In the genomic region with DNA sequence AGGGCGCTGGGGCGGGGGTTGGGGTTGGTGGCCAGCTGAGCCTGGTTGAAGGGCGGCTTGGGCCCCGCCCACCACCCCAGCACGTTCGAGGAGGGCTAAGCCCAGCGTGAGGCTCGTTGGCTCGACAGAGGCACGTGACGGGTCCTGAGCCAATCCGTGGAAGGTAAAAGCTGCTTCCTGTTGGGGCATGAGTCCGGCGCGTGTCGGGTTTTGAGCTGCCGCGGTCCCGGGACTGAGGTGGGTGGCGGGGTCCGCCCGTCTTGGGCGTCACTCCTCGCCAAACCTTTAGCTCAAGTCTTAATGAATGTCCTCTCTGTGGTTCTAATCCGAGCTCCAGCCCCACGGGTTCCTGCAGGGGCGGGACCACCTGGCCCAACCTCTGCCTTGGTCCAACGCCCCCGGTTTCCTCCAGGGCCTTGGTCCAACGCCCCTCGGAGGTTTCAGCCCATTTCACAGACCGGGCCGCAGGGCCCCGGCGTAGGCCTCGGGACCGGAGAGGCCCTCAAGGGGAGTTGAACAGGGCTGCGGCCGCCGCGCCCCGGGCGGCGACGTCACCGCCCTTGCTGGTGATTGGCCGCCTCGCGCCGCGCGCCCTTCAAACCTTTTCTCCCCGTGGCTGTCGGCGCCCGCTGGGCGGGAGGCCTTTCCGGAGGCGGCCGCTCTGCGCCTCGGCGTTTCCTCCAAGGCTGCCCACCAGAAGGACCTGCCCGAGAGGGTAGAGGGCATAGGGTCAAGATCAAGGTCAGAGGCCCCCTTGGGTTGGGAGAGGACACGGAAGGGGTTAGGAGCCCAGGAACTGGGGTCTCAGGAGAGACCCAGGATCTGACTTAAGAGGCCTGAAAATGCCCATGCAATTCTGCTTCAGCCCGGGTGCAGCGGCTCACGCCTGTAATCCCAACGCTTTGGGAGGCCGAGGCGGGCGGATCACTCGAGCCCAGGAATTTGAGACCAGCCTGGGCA, we compare ENCODE assay signal across 8 cellular contexts. TPM values are rescaled to one million over a fixed set of nuclear protein-coding genes. Genes with fewer than 3 reads are reported as not detected.
DNase-seq lines count a peak whose midpoint lies in the region; ATAC-seq and TF ChIP-seq lines count a peak whose summit lies in the region.

A gene with protein sequence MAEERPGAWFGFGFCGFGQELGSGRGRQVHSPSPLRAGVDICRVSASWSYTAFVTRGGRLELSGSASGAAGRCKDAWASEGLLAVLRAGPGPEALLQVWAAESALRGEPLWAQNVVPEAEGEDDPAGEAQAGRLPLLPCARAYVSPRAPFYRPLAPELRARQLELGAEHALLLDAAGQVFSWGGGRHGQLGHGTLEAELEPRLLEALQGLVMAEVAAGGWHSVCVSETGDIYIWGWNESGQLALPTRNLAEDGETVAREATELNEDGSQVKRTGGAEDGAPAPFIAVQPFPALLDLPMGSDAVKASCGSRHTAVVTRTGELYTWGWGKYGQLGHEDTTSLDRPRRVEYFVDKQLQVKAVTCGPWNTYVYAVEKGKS (plus strand): TSS at position 173 of the 960 bp plus-strand sequence. CDS start 1,851 bp downstream, outside the sequence.

- peak within 1 kb of the TSS; percentile 86 for H3K4me3 ChIP-seq in AG04449 (ENCODE audit: low read depth, low read length)

- ATAC-seq in HG03196 (IDR thresholded peaks at IDR 0.05; ENCODE audit: unreplicated experiment) (peak; percentile 89), left lobe of liver (peak; percentile 92)

- in situ Hi-C loops in GM18951 (cut with MboI; ENCODE audit: low sequenced_read_pairs, unreplicated experiment) = no loop called here

- H3K9me3 Mint-ChIP-seq in activated CD4-positive, alpha-beta T cell treated with anti-CD3 and anti-CD28 coated beads, Interleukin-2, amount 10 ng/mL, durations not matched to agents 7 days and 5 days = no peaks in the 10 kb centered on the region
- H3K9me3 Mint-ChIP-seq in dendritic cell treated with granulocyte-macrophage colony-stimulating factor and Interleukin-4, amounts not matched to agents 40 ng/mL and 50 ng/mL, for 4 days = no peaks in the 10 kb centered on the region

- intact Hi-C loops in dendritic cell treated with granulocyte-macrophage colony-stimulating factor and Interleukin-4, amounts not matched to agents 40 ng/mL and 50 ng/mL, for 4 days (cut with micrococcal nuclease) = loop anchor here (2.0 to 10.0 kb wide), 3 partner anchors 40 to 320 kb away; a partner anchor contains a TSS

- CTCF ChIA-PET in AG04449 (lab: Yijun Ruan, JAX) = interaction anchor here (2.6 to 21.6 kb wide), 9 partner anchors 14 to 318 kb away, joined by 28 to 479 read pairs (median 95); a partner anchor contains a TSS
- CTCF ChIA-PET in activated CD4-positive, alpha-beta T cell treated with anti-CD3 and anti-CD28 coated beads, Interleukin-2, amount 10 ng/mL, durations not matched to agents 7 days and 5 days (lab: Charles Lee) = interaction anchor here (0.5 to 10.1 kb wide), 9 partner anchors 11 to 1923 kb away, joined by 3 to 140 read pairs (median 3); a partner anchor contains a TSS

- peak; percentile 64 for DNase-seq in AG04449 (ENCODE audit: low read depth, low spot score)
- DNase-seq in NCI-H524 (lab: John Stamatoyannopoulos, UW) = peak; percentile 96 to 97
- peak; percentile 94 for DNase-seq in activated CD4-positive, alpha-beta T cell treated with anti-CD3 and anti-CD28 coated beads, Interleukin-2, amount 10 ng/mL, durations not matched to agents 7 days and 5 days
- peak; percentile 96 for DNase-seq in left lobe of liver (ENCODE audit: low spot score)
- peak; percentile 88 to 92 for DNase-seq in stimulated activated CD4-positive, alpha-beta T cell treated with anti-CD3 and anti-CD28 coated beads, Interleukin-2, amount 100 ng/mL, for 24 hours

- no peaks in the 10 kb centered on the region for H3K27me3 Mint-ChIP-seq in activated CD4-positive, alpha-beta T cell treated with anti-CD3 and anti-CD28 coated beads, Interleukin-2, amount 10 ng/mL, durations not matched to agents 7 days and 5 days
- no peaks in the 10 kb centered on the region for H3K27me3 Mint-ChIP-seq in dendritic cell treated with granulocyte-macrophage colony-stimulating factor and Interleukin-4, amounts not matched to agents 40 ng/mL and 50 ng/mL, for 4 days

- H3K4me3 Mint-ChIP-seq in activated CD4-positive, alpha-beta T cell treated with anti-CD3 and anti-CD28 coated beads, Interleukin-2, amount 10 ng/mL, durations not matched to agents 7 days and 5 days = peak within 1 kb of the TSS; percentile 89
- peak within 1 kb of the TSS; percentile 88 for H3K4me3 Mint-ChIP-seq in dendritic cell treated with granulocyte-macrophage colony-stimulating factor and Interleukin-4, amounts not matched to agents 40 ng/mL and 50 ng/mL, for 4 days

- POLR2A ChIA-PET in AG04449 (lab: Yijun Ruan, JAX) = interaction anchor here (0.8 to 1.6 kb wide), 5 partner anchors 20 to 95 kb away, joined by 3 to 8 read pairs (median 4); a partner anchor contains a TSS
- POLR2A ChIA-PET in activated CD4-positive, alpha-beta T cell treated with anti-CD3 and anti-CD28 coated beads, Interleukin-2, amount 10 ng/mL, durations not matched to agents 7 days and 5 days (lab: Charles Lee) = interaction anchor here (1.0 kb wide), 1 partner anchor 52 kb away, joined by 4 read pairs; a partner anchor contains a TSS

- TF ChIP-seq CTCF in AG04449 (IDR thresholded peaks at IDR 0.05; ENCODE audit: insufficient read depth, low read length, missing control alignments) = no peak

- H3K27ac Mint-ChIP-seq in activated CD4-positive, alpha-beta T cell treated with anti-CD3 and anti-CD28 coated beads, Interleukin-2, amount 10 ng/mL, durations not matched to agents 7 days and 5 days = peak within 1 kb of the TSS; percentile 96
- peak within 1 kb of the TSS; percentile 98 for H3K27ac Mint-ChIP-seq in dendritic cell treated with granulocyte-macrophage colony-stimulating factor and Interleukin-4, amounts not matched to agents 40 ng/mL and 50 ng/mL, for 4 days

- TF ChIP-seq POLR2A in GM18951 (IDR thresholded peaks at IDR 0.05; ENCODE audit: extremely low read depth, insufficient read depth, insufficient read length) = peak; percentile 79

- H3K36me3 Mint-ChIP-seq in activated CD4-positive, alpha-beta T cell treated with anti-CD3 and anti-CD28 coated beads, Interleukin-2, amount 10 ng/mL, durations not matched to agents 7 days and 5 days (ENCODE audit: low read depth) = peaks cover 39% of the 10 kb centered on the region
- peaks cover 65% of the 10 kb centered on the region for H3K36me3 Mint-ChIP-seq in dendritic cell treated with granulocyte-macrophage colony-stimulating factor and Interleukin-4, amounts not matched to agents 40 ng/mL and 50 ng/mL, for 4 days (ENCODE audit: low read depth)

- peaks cover 28% of the 10 kb centered on the region for H3K4me1 Mint-ChIP-seq in activated CD4-positive, alpha-beta T cell treated with anti-CD3 and anti-CD28 coated beads, Interleukin-2, amount 10 ng/mL, durations not matched to agents 7 days and 5 days
- peaks cover 36% of the 10 kb centered on the region for H3K4me1 Mint-ChIP-seq in dendritic cell treated with granulocyte-macrophage colony-stimulating factor and Interleukin-4, amounts not matched to agents 40 ng/mL and 50 ng/mL, for 4 days (ENCODE audit: low read depth)

RNA-seq across cellular contexts. Expression of the gene that starts here (rescaled TPM):
- total RNA-seq in activated CD4-positive, alpha-beta T cell treated with anti-CD3 and anti-CD28 coated beads, Interleukin-2, amount 10 ng/mL, durations not matched to agents 7 days and 5 days = 10 to 100 TPM; 30.8 to 35.9 TPM
- 7.7 TPM for total RNA-seq in left lobe of liver

Comparison
In these comparisons a context has a peak if more than half of its experiments do, and no peak if none do; other contexts are left out.
1. Peak in every context shown above with its lines: DNase-seq, ATAC-seq and H3K4me3 ChIP-seq.